ENCODE assay signal across 21 cellular contexts in genomic region chr22:37556750-37557149, GRCh38. TPM values are rescaled to one million over a fixed set of nuclear protein-coding genes. Genes with fewer than 3 reads are reported as not detected.
DNase-seq lines count a peak whose midpoint lies in the region; ATAC-seq, FAIRE-seq and TF ChIP-seq lines count a peak whose summit lies in the region.
"Had no signal": no experiment of that assay in that cellular context is flagged by ENCODE, and none has a peak within 500 bp of the region (broad histone marks: within the 10 kb centered on the region; RNA-seq: fewer than 3 reads in every experiment).

No MANE protein-coding gene starts in this region.

- no peak overlapping the region for H2BK120ac ChIP-seq in mesenchymal stem cell (ENCODE audit: low read depth, low read length)

- ATAC-seq in heart left ventricle (no peak), Right ventricle myocardium superior (ENCODE audit: poor library complexity) (no peak), GM19455 (IDR thresholded peaks at IDR 0.05; ENCODE audit: unreplicated experiment) (no peak)

- H3K27ac ChIP-seq in heart left ventricle (peak overlapping the region; percentile 64 to 100 (median 96)), mesenchymal stem cell (ENCODE audit: low read length, poor library complexity, severe bottlenecking) (peak overlapping the region; percentile 63), stomach (peak overlapping the region; percentile 98 to 100 (median 99))
- H3K27ac ChIP-seq: spleen had no signal

- intact Hi-C loops in heart left ventricle (cut with DNase I): no loop called here
- intact Hi-C loops in Right ventricle myocardium superior (cut with DNase I): no loop called here
- intact Hi-C loops in stomach (cut with DNase I; ENCODE audit: low total_unique reads): no loop called here

- H3K79me1 ChIP-seq in mesenchymal stem cell (replicated peaks; ENCODE audit: low read length, poor library complexity, severe bottlenecking): peaks cover 4% of the 10 kb centered on the region

- peak overlapping the region; percentile 32 for H2AFZ ChIP-seq in mesenchymal stem cell (ENCODE audit: low read depth, low read length)

- H3K9me3 ChIP-seq in heart left ventricle: no peaks in the 10 kb centered on the region
- no peaks in the 10 kb centered on the region for H3K9me3 ChIP-seq in adipocyte (ENCODE audit: control insufficient read depth, low read length)
- no peaks in the 10 kb centered on the region for H3K9me3 ChIP-seq in mesenchymal stem cell (ENCODE audit: control insufficient read depth, low read length)
- no peaks in the 10 kb centered on the region for H3K9me3 ChIP-seq in stomach
- H3K9me3 ChIP-seq: spleen had no signal

- H3K27me3 ChIP-seq in heart left ventricle (peaks cover 0 to 20% (median 0%) of the 10 kb centered on the region in 9 donors), adipocyte (replicated peaks; ENCODE audit: control insufficient read depth, insufficient read depth, low read length) (no peaks in the 10 kb centered on the region), mesenchymal stem cell (ENCODE audit: control insufficient read depth in 1 of 2, insufficient read depth in 1 of 2, low read length in 2 of 2) (no peaks in the 10 kb centered on the region), stomach (peaks cover 0 to 14% (median 0%) of the 10 kb centered on the region in 3 donors)

- peak overlapping the region in 1 of 2 experiments; percentile 83 for H3K14ac ChIP-seq in mesenchymal stem cell (ENCODE audit: low read length in 2 of 2)

- no peak for DNase-seq in heart left ventricle
- DNase-seq in Right ventricle myocardium superior: no peak
- peak; percentile 38 for DNase-seq in adipocyte (ENCODE audit: low read depth)
- no peak for DNase-seq in mesenchymal stem cell
- DNase-seq in stomach: no peak
- no peak for DNase-seq in H54 (ENCODE audit: insufficient read length, low spot score)
- DNase-seq in activated CD4-positive, CD25-positive, alpha-beta regulatory T cell (lab: John Stamatoyannopoulos, UW): no peak
- DNase-seq: activated CD4-positive, alpha-beta T cell treated with anti-CD3 and anti-CD28 coated beads, Interleukin-2, amount 50 U/mL, for 4 hours; activated naive CD4-positive, alpha-beta T cell treated with anti-CD3 and anti-CD28 coated beads for 36 hours; activated T-cell treated with anti-CD3 and anti-CD28 coated beads for 4 hours; C1 segment of cervical spinal cord; foreskin fibroblast; NCI-H1417; spleen had no signal

- no peak for TF ChIP-seq CTCF in heart left ventricle (IDR thresholded peaks at IDR 0.05)
- TF ChIP-seq CTCF in stomach (IDR thresholded peaks at IDR 0.05): no peak

- H2BK15ac ChIP-seq in mesenchymal stem cell (ENCODE audit: low read depth, poor library complexity, severe bottlenecking): no peak overlapping the region

- no peak overlapping the region for H2BK5ac ChIP-seq in mesenchymal stem cell (ENCODE audit: low read depth, low read length, poor library complexity, severe bottlenecking)

- H3K4me1 ChIP-seq in heart left ventricle (peaks cover 7 to 61% (median 43%) of the 10 kb centered on the region in 12 donors), adipocyte (ENCODE audit: control insufficient read depth, insufficient read depth, low read length) (peaks cover 24% of the 10 kb centered on the region), mesenchymal stem cell (ENCODE audit: control insufficient read depth, insufficient read depth, low read depth, low read length) (peaks cover 45% of the 10 kb centered on the region), stomach (peaks cover 45 to 58% (median 52%) of the 10 kb centered on the region in 4 donors)

- no peak overlapping the region for H3K23ac ChIP-seq in mesenchymal stem cell (ENCODE audit: low read length in 2 of 2)

- H3K4me3 ChIP-seq in heart left ventricle (no peak overlapping the region), adipocyte (ENCODE audit: low read length) (no peak overlapping the region), mesenchymal stem cell (ENCODE audit: insufficient read depth in 1 of 2, low read depth in 1 of 2, low read length in 2 of 2) (no peak overlapping the region), stomach (no peak overlapping the region)
- H3K4me3 ChIP-seq: coronary artery, spleen had no signal

- peak overlapping the region; percentile 84 for H2AK5ac ChIP-seq in mesenchymal stem cell (ENCODE audit: low read length, severe bottlenecking)

- TF ChIP-seq POLR2A in heart left ventricle (IDR thresholded peaks at IDR 0.05): no peak
- TF ChIP-seq POLR2A in stomach (IDR thresholded peaks at IDR 0.05): no peak
- no peak for TF ChIP-seq POLR2A in H54 (IDR thresholded peaks at IDR 0.05; ENCODE audit: low read depth, low read length)

- H3K9ac ChIP-seq in adipocyte (ENCODE audit: low read length): no peak overlapping the region
- peak overlapping the region; percentile 14 for H3K9ac ChIP-seq in mesenchymal stem cell (ENCODE audit: low read length)

- peak overlapping the region; percentile 8 for H4K91ac ChIP-seq in mesenchymal stem cell (ENCODE audit: low read length)

- TF ChIP-seq EP300 in stomach (IDR thresholded peaks at IDR 0.05): no peak

- H3K4ac ChIP-seq in mesenchymal stem cell (ENCODE audit: low read depth in 1 of 2, low read length in 2 of 2): peak overlapping the region in 1 of 2 experiments; percentile 71

- H3K4me2 ChIP-seq in mesenchymal stem cell (ENCODE audit: low read length, poor library complexity, severe bottlenecking): peak overlapping the region; percentile 17

- WGBS in heart left ventricle, 4 donors: 5 to 18% (median 10%) methylated on average over 5 of the region's 5 CpGs
- 25% methylated on average over 5 of the region's 5 CpGs for WGBS in mesenchymal stem cell
- 3 to 13% (median 8%) methylated on average over 5 of the region's 5 CpGs for WGBS in stomach, 5 donors

- H3K18ac ChIP-seq in mesenchymal stem cell (ENCODE audit: low read depth in 1 of 2, low read length in 2 of 2): peak overlapping the region; percentile 14 to 78

- H4K8ac ChIP-seq in mesenchymal stem cell (ENCODE audit: low read length): peak overlapping the region; percentile 9

- no peak for FAIRE-seq in H54 (lab: Jason Lieb, UNC)
- FAIRE-seq: GM12891, HTR-8/SVneo had no signal

- peak overlapping the region in 1 of 2 experiments; percentile 92 for H2BK12ac ChIP-seq in mesenchymal stem cell (ENCODE audit: low read length in 2 of 2)

- H3K36me3 ChIP-seq in heart left ventricle (no peaks in the 10 kb centered on the region), adipocyte (ENCODE audit: control insufficient read depth, insufficient read depth, low read length, severe bottlenecking) (no peaks in the 10 kb centered on the region), mesenchymal stem cell (ENCODE audit: control insufficient read depth in 1 of 2, insufficient read depth in 2 of 2, low read depth in 1 of 2, low read length in 2 of 2) (peaks cover 0 to under 1% of the 10 kb centered on the region in 2 experiments), stomach (no peaks in the 10 kb centered on the region)
- H3K36me3 ChIP-seq: spleen had no signal

RNA-seq across cellular contexts. Expression of gene CDC42EP1, which starts 3.5 kb away (rescaled TPM):
- total RNA-seq in heart left ventricle (10 to 100 TPM; 11.9 to 34.9 (median 23.8) TPM), Right ventricle myocardium superior (15.4 TPM), stomach (100 to 1,000 TPM in 2 of 5 donors, 10 to 100 TPM in 3; 28.6 to 195 (median 66.3) TPM)
- polyA plus RNA-seq in heart left ventricle (10 to 100 TPM; 10.4 to 17.7 TPM), stomach (100 to 1,000 TPM in 1 of 3 donors, 10 to 100 TPM in 2; 70.2 to 112 (median 90.1) TPM)
- 117 TPM for polyA plus RNA-seq in mesenchymal stem cell (2013, experiment 1 of 2)
- 113 TPM for polyA plus RNA-seq in mesenchymal stem cell (2013, experiment 2 of 2)

RNA-seq across cellular contexts. Expression of gene LGALS2, which starts 23.1 kb away (rescaled TPM):
- 10 to 100 TPM in 1 of 9 donors, 1 to 10 TPM in 1, not detected in 7; 5.3 to 10.3 TPM for total RNA-seq in heart left ventricle
- polyA plus RNA-seq in heart left ventricle: under 1 TPM in 1 of 2 donors, not detected in 1; 0.17 TPM
- total RNA-seq in Right ventricle myocardium superior: not detected
- not detected for polyA plus RNA-seq in mesenchymal stem cell (2013, experiment 1 of 2)
- polyA plus RNA-seq in mesenchymal stem cell (2013, experiment 2 of 2): not detected
- 1 to 10 TPM in 1 of 5 donors, not detected in 4; 4.2 TPM for total RNA-seq in stomach
- 1 to 10 TPM; 4.1 to 7.1 (median 5.0) TPM for polyA plus RNA-seq in stomach
- total RNA-seq: A172; activated naive CD4-positive, alpha-beta T cell treated with anti-CD3 and anti-CD28 coated beads for 36 hours; posterior vena cava; temporal lobe had no signal

RNA-seq across cellular contexts. Expression of gene CARD10, which starts 37.5 kb away (rescaled TPM):
- total RNA-seq in heart left ventricle (10 to 100 TPM in 3 of 9 donors, 1 to 10 TPM in 6; 5.2 to 12.6 (median 8.1) TPM), Right ventricle myocardium superior (8.3 TPM), stomach (100 to 1,000 TPM in 1 of 5 donors, 10 to 100 TPM in 2, 1 to 10 TPM in 2; 5.5 to 120 (median 28.4) TPM)
- polyA plus RNA-seq in heart left ventricle (10 to 100 TPM in 1 of 2 donors, 1 to 10 TPM in 1; 7.8 to 13.9 TPM), stomach (10 to 100 TPM; 11.3 to 17.8 (median 13.6) TPM)
- polyA plus RNA-seq in mesenchymal stem cell (2013, experiment 1 of 2): 3.1 TPM
- polyA plus RNA-seq in mesenchymal stem cell (2013, experiment 2 of 2): 3.2 TPM
- total RNA-seq: activated naive CD4-positive, alpha-beta T cell treated with anti-CD3 and anti-CD28 coated beads for 36 hours had no signal

RNA-seq across cellular contexts. Expression of gene GGA1, which starts 51.9 kb away (rescaled TPM):
- 10 to 100 TPM; 22.7 to 45.7 (median 27.4) TPM for total RNA-seq in heart left ventricle
- polyA plus RNA-seq in heart left ventricle: 10 to 100 TPM; 27.4 to 39.4 TPM
- 22.3 TPM for total RNA-seq in Right ventricle myocardium superior
- polyA plus RNA-seq in mesenchymal stem cell (2013, experiment 1 of 2): 25.3 TPM
- 23.1 TPM for polyA plus RNA-seq in mesenchymal stem cell (2013, experiment 2 of 2)
- 10 to 100 TPM; 39.5 to 87.9 (median 55.6) TPM for total RNA-seq in stomach
- 10 to 100 TPM; 30.3 to 43.6 (median 34.1) TPM for polyA plus RNA-seq in stomach
